19 cellular contexts compared by ENCODE assay signal in genomic region chr5:113217619-113218184, GRCh38.
DNase-seq lines count a peak whose midpoint lies in the region; ATAC-seq, FAIRE-seq and TF ChIP-seq lines count a peak whose summit lies in the region.
"Had no signal": no experiment of that assay in that cellular context is flagged by ENCODE, and none has a peak within 500 bp of the region (broad histone marks: within the 10 kb centered on the region; RNA-seq: fewer than 3 reads in every experiment).

No MANE protein-coding gene starts in this region.

- DNase-seq in Karpas-422, result no peak
- DNase-seq in K562 (ENCODE audit: extremely low read depth in 1 of 4, low spot score in 3 of 4), result no peak
- DNase-seq in left kidney (ENCODE audit: low read depth, low spot score), result peak; percentile 61
- DNase-seq in spleen, result no peak
- no peak for DNase-seq in NCI-H1436 (lab: John Stamatoyannopoulos, UW)
- no peak for DNase-seq in stimulated activated CD4-positive, alpha-beta T cell treated with anti-CD3 and anti-CD28 coated beads, Interleukin-1b, Interleukin-23, amount 100 ng/mL, for 48 hours
- DNase-seq: activated CD4-positive, alpha-beta T cell treated with anti-CD3 and anti-CD28 coated beads for 36 hours; activated CD8-positive, alpha-beta memory T cell treated with anti-CD3 and anti-CD28 coated beads, Interleukin-2, amount 10 ng/mL, durations not matched to agents 7 days and 5 days; activated naive CD8-positive, alpha-beta T cell treated with anti-CD3 and anti-CD28 coated beads, Interleukin-2, amount 50 U/mL, for 24 hours; brain microvascular endothelial cell; COR-L47; foreskin fibroblast; GM23248; mucosa of descending colon; NCI-H345; sigmoid colon had no signal

- H3K27me3 ChIP-seq in Karpas-422 (ENCODE audit: low read length), result no peaks in the 10 kb centered on the region
- H3K27me3 ChIP-seq in K562 (ENCODE audit: control insufficient read depth in 2 of 2, insufficient read depth in 2 of 2, low read length in 2 of 2), result peaks cover 12 to 24% of the 10 kb centered on the region in 2 experiments; a peak in 4 of 5 replicates
- no peaks in the 10 kb centered on the region for H3K27me3 ChIP-seq in spleen (replicated peaks in 1 of 7)
- H3K27me3 ChIP-seq: brain microvascular endothelial cell, sigmoid colon had no signal

- H3K9ac ChIP-seq in Karpas-422 (ENCODE audit: low read length) (no peak overlapping the region), K562 (ENCODE audit: insufficient read depth in 1 of 2, low read depth in 2 of 2, low read length in 2 of 2) (no peak overlapping the region)
- H3K9ac ChIP-seq: GM23248 had no signal

- no peaks in the 10 kb centered on the region for H3K9me1 ChIP-seq in K562 (ENCODE audit: control insufficient read depth, insufficient read depth, low read length)

- intact Hi-C loops in K562 (cut with micrococcal nuclease) (no loop called here), spleen (cut with DNase I; ENCODE audit: low total_unique reads) (no loop called here)

- ATAC-seq in K562 (no peak), HG02588 (IDR thresholded peaks at IDR 0.05; ENCODE audit: unreplicated experiment) (no peak), HG02642 (IDR thresholded peaks at IDR 0.05; ENCODE audit: poor library complexity, unreplicated experiment) (no peak)
- ATAC-seq: activated CD4-positive, alpha-beta T cell treated with anti-CD3 and anti-CD28 coated beads for 36 hours; activated CD8-positive, alpha-beta memory T cell treated with anti-CD3 and anti-CD28 coated beads, Interleukin-2, amount 10 ng/mL, durations not matched to agents 7 days and 5 days; activated naive CD8-positive, alpha-beta T cell treated with anti-CD3 and anti-CD28 coated beads, Interleukin-2, amount 50 U/mL, for 24 hours; mucosa of descending colon had no signal

- POLR2A ChIA-PET in K562 (lab: Yijun Ruan, JAX), result interaction anchor here (0.7 kb wide), 1 partner anchor 465 kb away, joined by 3 read pairs; no protein-coding TSS in a partner anchor

- no peak overlapping the region for H2AFZ ChIP-seq in Karpas-422 (ENCODE audit: low read length)
- no peak overlapping the region for H2AFZ ChIP-seq in K562 (ENCODE audit: low read depth, low read length)
- H2AFZ ChIP-seq: GM23248 had no signal

- FAIRE-seq in K562 (lab: Jason Lieb, UNC), result no peak

- H3K27ac ChIP-seq in Karpas-422 (ENCODE audit: low read length) (peak overlapping the region; percentile 21; the same call in 1 of the 2 replicates), K562 (ENCODE audit: extremely low read depth, low read depth, low read length) (no peak overlapping the region), spleen (peak overlapping the region in 6 of 8 donors; percentile 32 to 58 (median 46))
- H3K27ac ChIP-seq: brain microvascular endothelial cell, GM23248, RWPE1 had no signal

- no TSS peak for BruUV-seq in K562 (replicated peaks; lab: Mats Ljungman, UMichigan)

- no peak for TF ChIP-seq RAD21 in K562 (CRISPR knock-in tag; conservative IDR thresholded peaks at IDR 0.05 in 1 of 2, IDR thresholded peaks at IDR 0.05 in 1 of 2)

- no peaks in the 10 kb centered on the region for H4K20me1 ChIP-seq in Karpas-422 (ENCODE audit: insufficient read depth, low read depth, low read length)
- no peaks in the 10 kb centered on the region for H4K20me1 ChIP-seq in K562 (replicated peaks; ENCODE audit: control insufficient read depth, insufficient read depth, low read length)

- H3K4me1 ChIP-seq in Karpas-422 (ENCODE audit: low read length) (peaks cover 27% of the 10 kb centered on the region), K562 (replicated peaks in 1 of 2; ENCODE audit: control insufficient read depth in 2 of 2, insufficient read depth in 2 of 2, low read length in 2 of 2) (no peaks in the 10 kb centered on the region), spleen (peaks cover 6 to 22% (median 9%) of the 10 kb centered on the region in 6 donors)

- TF ChIP-seq CTCF in K562 (IDR thresholded peaks at IDR 0.05 in 2 of 3, conservative IDR thresholded peaks at IDR 0.05 in 1 of 3; ENCODE audit: insufficient read depth in 2 of 3, low read depth in 1 of 3, low read length in 3 of 3) (no peak), spleen (IDR thresholded peaks at IDR 0.05 in 8 of 11, conservative IDR thresholded peaks at IDR 0.05 in 3 of 11) (no peak)

- H3K36me3 ChIP-seq in Karpas-422 (ENCODE audit: insufficient read depth, low read length) (no peaks in the 10 kb centered on the region), K562 (ENCODE audit: control insufficient read depth, insufficient read depth, low read length) (no peaks in the 10 kb centered on the region), spleen (no peaks in the 10 kb centered on the region)
- H3K36me3 ChIP-seq: brain microvascular endothelial cell, sigmoid colon had no signal

- H3K4me2 ChIP-seq in Karpas-422 (ENCODE audit: low read depth, low read length, poor library complexity, severe bottlenecking) (peak overlapping the region; percentile 3), K562 (ENCODE audit: insufficient read depth, low read length) (no peak overlapping the region)

- CTCF ChIA-PET in K562 (lab: Yijun Ruan, JAX; ENCODE audit: low intra/inter-chr PET ratio), result no interaction called here

- H3K9me3 ChIP-seq in Karpas-422 (ENCODE audit: low read length) (no peaks in the 10 kb centered on the region), K562 (replicated peaks; ENCODE audit: control insufficient read depth, insufficient read depth, low read depth, low read length) (no peaks in the 10 kb centered on the region), spleen (no peaks in the 10 kb centered on the region)
- H3K9me3 ChIP-seq: mucosa of descending colon, sigmoid colon had no signal

- H3K4me3 ChIP-seq in Karpas-422 (ENCODE audit: low read length) (no peak overlapping the region), K562 (no peak overlapping the region), spleen (no peak overlapping the region)
- H3K4me3 ChIP-seq: GM23248, mucosa of descending colon, sigmoid colon had no signal

- no peak for TF ChIP-seq EP300 in K562 (IDR thresholded peaks at IDR 0.05; ENCODE audit: low read length)

- WGBS in K562 (ENCODE audit: insufficient coverage, low coverage, missing lambda C conversion rate), result 1% methylated on average over 8 of the region's 9 CpGs
- WGBS in spleen, 5 donors, result 71 to 83% (median 80%) methylated on average over 9 of the region's 9 CpGs

- no peaks in the 10 kb centered on the region for H3K9me2 ChIP-seq in Karpas-422 (replicated peaks; ENCODE audit: insufficient read depth, low read length)

- in situ Hi-C loops in K562 (cut with MboI), result no loop called here

- no peaks in the 10 kb centered on the region for H3K79me2 ChIP-seq in Karpas-422 (ENCODE audit: low read length)
- no peaks in the 10 kb centered on the region for H3K79me2 ChIP-seq in K562 (ENCODE audit: control insufficient read depth, insufficient read depth, low read length)

- TF ChIP-seq POLR2A in K562 (conservative IDR thresholded peaks at IDR 0.05) (no peak), spleen (IDR thresholded peaks at IDR 0.05) (no peak)

TF ChIP-seq in K562, 482 proteins besides CTCF, POLR2A, EP300 and RAD21 (continues in another document):
- TF ChIP-seq GMEB1 (CRISPR knock-in tag; IDR thresholded peaks at IDR 0.05), result no peak
- TF ChIP-seq, protein P1, sequence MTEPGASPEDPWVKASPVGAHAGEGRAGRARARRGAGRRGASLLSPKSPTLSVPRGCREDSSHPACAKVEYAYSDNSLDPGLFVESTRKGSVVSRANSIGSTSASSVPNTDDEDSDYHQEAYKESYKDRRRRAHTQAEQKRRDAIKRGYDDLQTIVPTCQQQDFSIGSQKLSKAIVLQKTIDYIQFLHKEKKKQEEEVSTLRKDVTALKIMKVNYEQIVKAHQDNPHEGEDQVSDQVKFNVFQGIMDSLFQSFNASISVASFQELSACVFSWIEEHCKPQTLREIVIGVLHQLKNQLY (CRISPR knock-in tag; conservative IDR thresholded peaks at IDR 0.05), result no peak
- TF ChIP-seq CBX5 (IDR thresholded peaks at IDR 0.05; ENCODE audit: borderline replicate concordance, low read depth), result no peak
- TF ChIP-seq SP1 (CRISPR knock-in tag; IDR thresholded peaks at IDR 0.05), result no peak
- TF ChIP-seq SRSF3 (IDR thresholded peaks at IDR 0.05; ENCODE audit: insufficient read depth, low read length), result no peak
- TF ChIP-seq ZNF695 (CRISPR knock-in tag; IDR thresholded peaks at IDR 0.05), result no peak
- no peak for TF ChIP-seq ZNF12 (CRISPR knock-in tag; IDR thresholded peaks at IDR 0.05)
- TF ChIP-seq ZNF280A (IDR thresholded peaks at IDR 0.05; ENCODE audit: low read depth, partially characterized antibody), result no peak
